Comparison of ENCODE assay signal across 11 cellular contexts in genomic region chr17:16417896-16418683, GRCh38. TPM values are rescaled to one million over a fixed set of nuclear protein-coding genes. Genes with fewer than 3 reads are reported as not detected.
DNase-seq lines count a peak whose midpoint lies in the region; ATAC-seq and TF ChIP-seq lines count a peak whose summit lies in the region.
"Had no signal": no experiment of that assay in that cellular context is flagged by ENCODE, and none has a peak within 500 bp of the region (broad histone marks: within the 10 kb centered on the region; RNA-seq: fewer than 3 reads in every experiment).

No MANE protein-coding gene starts in this region.

- H3K4me3 Mint-ChIP-seq in activated CD4-positive, alpha-beta T cell treated with anti-CD3 and anti-CD28 coated beads, Interleukin-2, amount 10 ng/mL, durations not matched to agents 24 days and 14 days, result peak overlapping the region; percentile 76

- ATAC-seq in SK-N-SH treated with all-trans-retinoic acid at 6 μM for 48 hours (peak; percentile 30), gastroesophageal sphincter (no peak), GM19463 (IDR thresholded peaks at IDR 0.05; ENCODE audit: unreplicated experiment) (no peak)

- peaks cover 37% of the 10 kb centered on the region for H3K36me3 Mint-ChIP-seq in activated CD4-positive, alpha-beta T cell treated with anti-CD3 and anti-CD28 coated beads, Interleukin-2, amount 10 ng/mL, durations not matched to agents 24 days and 14 days (ENCODE audit: low read depth)

- H3K27ac ChIP-seq in gastroesophageal sphincter (peak overlapping the region in 3 of 4 donors; percentile 68 to 84 (median 80)), stomach smooth muscle (ENCODE audit: low read length) (peak overlapping the region; percentile 37)

- H3K9me3 Mint-ChIP-seq in activated CD4-positive, alpha-beta T cell treated with anti-CD3 and anti-CD28 coated beads, Interleukin-2, amount 10 ng/mL, durations not matched to agents 24 days and 14 days, result no peaks in the 10 kb centered on the region

- H3K27me3 ChIP-seq in gastroesophageal sphincter, result peaks cover 9% of the 10 kb centered on the region
- H3K27me3 ChIP-seq in stomach smooth muscle (ENCODE audit: control insufficient read depth in 1 of 2, insufficient read depth in 2 of 2, low read length in 2 of 2), result peaks cover 0 to 2% of the 10 kb centered on the region in 2 donors
- no peaks in the 10 kb centered on the region for H3K27me3 ChIP-seq in HAP-1 (ENCODE audit: low read depth)
- H3K27me3 ChIP-seq: heart right ventricle had no signal

- TF ChIP-seq POLR2A in gastroesophageal sphincter (IDR thresholded peaks at IDR 0.05), result no peak

- peak overlapping the region; percentile 84 for H3K27ac Mint-ChIP-seq in activated CD4-positive, alpha-beta T cell treated with anti-CD3 and anti-CD28 coated beads, Interleukin-2, amount 10 ng/mL, durations not matched to agents 24 days and 14 days

- H3K4me1 Mint-ChIP-seq in activated CD4-positive, alpha-beta T cell treated with anti-CD3 and anti-CD28 coated beads, Interleukin-2, amount 10 ng/mL, durations not matched to agents 24 days and 14 days, result peaks cover 46% of the 10 kb centered on the region

- no peaks in the 10 kb centered on the region for H3K27me3 Mint-ChIP-seq in activated CD4-positive, alpha-beta T cell treated with anti-CD3 and anti-CD28 coated beads, Interleukin-2, amount 10 ng/mL, durations not matched to agents 24 days and 14 days

- no peak for DNase-seq in activated CD4-positive, alpha-beta T cell treated with anti-CD3 and anti-CD28 coated beads, Interleukin-2, amount 10 ng/mL, durations not matched to agents 24 days and 14 days
- DNase-seq in activated CD4-positive, alpha-beta T cell treated with anti-CD3 and anti-CD28 coated beads, Interleukin-2, amount 50 U/mL, for 4 hours, result no peak
- no peak for DNase-seq in DMS53 (lab: John Stamatoyannopoulos, UW)
- no peak for DNase-seq in HAP-1 (ENCODE audit: low spot score in 2 of 2)
- DNase-seq: AML-193, heart right ventricle, NCI-H187 had no signal

- no peak overlapping the region for H3K9ac ChIP-seq in stomach smooth muscle (ENCODE audit: low read length in 2 of 2)

- H3K4me3 ChIP-seq in gastroesophageal sphincter (no peak overlapping the region), stomach smooth muscle (ENCODE audit: low read length in 2 of 2) (no peak overlapping the region), HAP-1 (no peak overlapping the region)
- H3K4me3 ChIP-seq: heart right ventricle had no signal

- no peaks in the 10 kb centered on the region for H3K9me3 ChIP-seq in gastroesophageal sphincter
- H3K9me3 ChIP-seq in stomach smooth muscle (ENCODE audit: control insufficient read depth in 2 of 2, low read length in 2 of 2), result no peaks in the 10 kb centered on the region
- H3K9me3 ChIP-seq in HAP-1, result no peaks in the 10 kb centered on the region
- H3K9me3 ChIP-seq: heart right ventricle had no signal

- intact Hi-C loops in activated CD4-positive, alpha-beta T cell treated with anti-CD3 and anti-CD28 coated beads, Interleukin-2, amount 10 ng/mL, durations not matched to agents 24 days and 14 days (cut with micrococcal nuclease), result loop anchor here (10.0 kb wide), 2 partner anchors 53 to 203 kb away; partner anchors contain the start of genes NCOR1 and PIGL

- H3K4me1 ChIP-seq in gastroesophageal sphincter (peaks cover 0 to 52% (median 11%) of the 10 kb centered on the region in 3 donors), stomach smooth muscle (ENCODE audit: control insufficient read depth, insufficient read depth, low read length) (peaks cover 28% of the 10 kb centered on the region), HAP-1 (no peaks in the 10 kb centered on the region)

- 33 to 79% methylated on average over 1 to 3 of the region's 7 CpGs for whole genome bisulfite sequencing in gastroesophageal sphincter (ENCODE audit: low coverage in 1 of 2), 2 donors

- in situ Hi-C loops in HAP-1 (cut with MboI; ENCODE audit: low sequenced_read_pairs), result no loop called here

- H3K36me3 ChIP-seq in gastroesophageal sphincter (peaks cover 0 to 18% of the 10 kb centered on the region in 2 donors), stomach smooth muscle (ENCODE audit: control insufficient read depth in 2 of 2, insufficient read depth in 2 of 2, low read length in 2 of 2) (peaks cover 0 to 5% of the 10 kb centered on the region in 2 donors), HAP-1 (replicated peaks) (no peaks in the 10 kb centered on the region)

- no peak for TF ChIP-seq CTCF in gastroesophageal sphincter (IDR thresholded peaks at IDR 0.05)

- TF ChIP-seq EP300 in gastroesophageal sphincter (IDR thresholded peaks at IDR 0.05), result no peak

TF ChIP-seq in SK-N-SH treated with all-trans-retinoic acid at 6 μM for 48 hours, 23 proteins besides CTCF, POLR2A, EP300 and RAD21:
- TF ChIP-seq OSR1 (CRISPR knock-in tag; IDR thresholded peaks at IDR 0.05) (no peak), PATZ1 (CRISPR knock-in tag; IDR thresholded peaks at IDR 0.05; ENCODE audit: borderline replicate concordance) (no peak), ZNF8 (CRISPR knock-in tag; IDR thresholded peaks at IDR 0.05) (no peak), ZNF565 (CRISPR knock-in tag; conservative IDR thresholded peaks at IDR 0.05; ENCODE audit: low read depth) (no peak), TCF4 (CRISPR knock-in tag; IDR thresholded peaks at IDR 0.05; ENCODE audit: borderline replicate concordance) (no peak), ZFP3 (CRISPR knock-in tag; IDR thresholded peaks at IDR 0.05) (no peak), ZC3H10 (CRISPR knock-in tag; IDR thresholded peaks at IDR 0.05) (no peak), ZNF70 (CRISPR knock-in tag; IDR thresholded peaks at IDR 0.05) (no peak)
TF ChIP-seq in SK-N-SH treated with all-trans-retinoic acid at 6 μM for 48 hours: peak in this region for 0.

RNA-seq across cellular contexts. Expression of gene TRPV2, which starts 2.7 kb away (rescaled TPM):
- 29.6 and 38.7 TPM in 2 replicates for total RNA-seq in activated CD4-positive, alpha-beta T cell treated with anti-CD3 and anti-CD28 coated beads, Interleukin-2, amount 10 ng/mL, durations not matched to agents 24 days and 14 days
- 10 to 100 TPM in 3 of 4 donors, 1 to 10 TPM in 1; 6.5 to 15.5 (median 11.6) TPM for total RNA-seq in gastroesophageal sphincter

RNA-seq across cellular contexts. Expression of gene UBB, which starts 37.2 kb away (rescaled TPM):
- total RNA-seq in activated CD4-positive, alpha-beta T cell treated with anti-CD3 and anti-CD28 coated beads, Interleukin-2, amount 10 ng/mL, durations not matched to agents 24 days and 14 days, result 1,973 and 2,004 TPM in 2 replicates
- 100 to 1,000 TPM; 697 to 982 (median 790) TPM for total RNA-seq in gastroesophageal sphincter
